In genomic region chr6:37006793-37007339, GRCh38 we compare ENCODE assay signal across 10 cellular contexts. TPM values are rescaled to one million over a fixed set of nuclear protein-coding genes. Genes with fewer than 3 reads are reported as not detected.
DNase-seq lines count a peak whose midpoint lies in the region; ATAC-seq and TF ChIP-seq lines count a peak whose summit lies in the region.
"Had no signal": no experiment of that assay in that cellular context is flagged by ENCODE, and none has a peak within 500 bp of the region (broad histone marks: within the 10 kb centered on the region; RNA-seq: fewer than 3 reads in every experiment).

No MANE protein-coding gene starts in this region.

- no peaks in the 10 kb centered on the region for H3K36me3 ChIP-seq in CD8-positive, alpha-beta memory T cell (ENCODE audit: insufficient read depth, low read length)
- no peaks in the 10 kb centered on the region for H3K36me3 ChIP-seq in hepatocyte (replicated peaks; ENCODE audit: insufficient read depth, low read depth)

- peak overlapping the region in 4 of 7 donors; percentile 65 to 80 (median 78) for H3K4me3 Mint-ChIP-seq in CD8-positive, alpha-beta memory T cell
- no peak overlapping the region for H3K4me3 Mint-ChIP-seq in nephron progenitor cell

- no peak overlapping the region for H3K27ac ChIP-seq in CD8-positive, alpha-beta memory T cell (ENCODE audit: low read depth, low read length)
- peak overlapping the region in 7 of 59 donors; percentile 1 to 26 (median 16) for H3K27ac ChIP-seq in dorsolateral prefrontal cortex
- no peak overlapping the region for H3K27ac ChIP-seq in hepatocyte

- no peaks in the 10 kb centered on the region for H3K9me3 ChIP-seq in CD8-positive, alpha-beta memory T cell (ENCODE audit: low read length)
- no peaks in the 10 kb centered on the region for H3K9me3 ChIP-seq in hepatocyte (ENCODE audit: low read depth)

- no peak overlapping the region for H3K4me3 ChIP-seq in CD8-positive, alpha-beta memory T cell (ENCODE audit: low read length)
- H3K4me3 ChIP-seq in dorsolateral prefrontal cortex (peak overlapping the region in 44 of 59 donors; percentile 0 to 61 (median 38)), hepatocyte (no peak overlapping the region)

- no peaks in the 10 kb centered on the region for H4K20me1 ChIP-seq in hepatocyte (ENCODE audit: insufficient read depth, poor library complexity, severe bottlenecking)

- no peak overlapping the region for H3K4me2 ChIP-seq in hepatocyte

- peaks cover 16% of the 10 kb centered on the region for H3K4me1 ChIP-seq in CD8-positive, alpha-beta memory T cell (ENCODE audit: insufficient read depth, low read length)
- H3K4me1 ChIP-seq in hepatocyte (ENCODE audit: insufficient read depth): no peaks in the 10 kb centered on the region

- H2AFZ ChIP-seq in hepatocyte: no peak overlapping the region

- H3K27me3 ChIP-seq in CD8-positive, alpha-beta memory T cell (ENCODE audit: insufficient read depth, low read length, poor library complexity, severe bottlenecking): no peaks in the 10 kb centered on the region
- H3K27me3 ChIP-seq in dorsolateral prefrontal cortex (no peaks in the 10 kb centered on the region), hepatocyte (no peaks in the 10 kb centered on the region)

- TF ChIP-seq POLR2A in GM18505 (IDR thresholded peaks at IDR 0.05; ENCODE audit: borderline replicate concordance, extremely low read depth, insufficient read depth, insufficient read length): no peak

- CTCF ChIA-PET in CD8-positive, alpha-beta memory T cell (lab: Charles Lee): interaction anchor here (1.0 to 3.3 kb wide), 8 partner anchors 11 to 203 kb away, joined by 3 to 21 read pairs (median 5); no protein-coding TSS in a partner anchor

- intact Hi-C loops in dorsolateral prefrontal cortex (cut with DNase I): no loop called here

- H3K9me3 Mint-ChIP-seq in CD8-positive, alpha-beta memory T cell: no peaks in the 10 kb centered on the region
- H3K9me3 Mint-ChIP-seq in nephron progenitor cell: no peaks in the 10 kb centered on the region

- H3K4me1 Mint-ChIP-seq in CD8-positive, alpha-beta memory T cell: peaks cover 9 to 29% (median 14%) of the 10 kb centered on the region in 3 donors
- H3K4me1 Mint-ChIP-seq in nephron progenitor cell: peaks cover 33% of the 10 kb centered on the region

- WGBS in hepatocyte (ENCODE audit: low lambda C conversion rate, missing lambda C conversion rate): 85% methylated on average over 5 of the region's 5 CpGs

- no peaks in the 10 kb centered on the region for H3K79me2 ChIP-seq in hepatocyte

- H3K36me3 Mint-ChIP-seq in CD8-positive, alpha-beta memory T cell: no peaks in the 10 kb centered on the region
- no peaks in the 10 kb centered on the region for H3K36me3 Mint-ChIP-seq in nephron progenitor cell (ENCODE audit: low read depth)

- TF ChIP-seq CTCF in dorsolateral prefrontal cortex (IDR thresholded peaks at IDR 0.05 in 54 of 56, conservative IDR thresholded peaks at IDR 0.05 in 2 of 56; ENCODE audit: low read depth in 1 of 56, partially characterized antibody in 56 of 56) (no peak), nephron progenitor cell (IDR thresholded peaks at IDR 0.05) (no peak), hepatocyte (IDR thresholded peaks at IDR 0.05; ENCODE audit: poor library complexity) (no peak)

- DNase-seq in CD8-positive, alpha-beta memory T cell: no peak
- DNase-seq in HT1080 (ENCODE audit: low read depth): peak; percentile 18
- no peak for DNase-seq in dorsolateral prefrontal cortex
- no peak for DNase-seq in nephron progenitor cell
- DNase-seq in amygdala (lab: John Stamatoyannopoulos, UW): no peak
- no peak for DNase-seq in hepatocyte (ENCODE audit: low spot score)
- DNase-seq: activated CD8-positive, alpha-beta memory T cell treated with anti-CD3 and anti-CD28 coated beads, Interleukin-2, amount 50 U/mL, for 48 hours; NCI-H1417 treated with DMSO at 0.1 percent for 48 hours had no signal

- no peaks in the 10 kb centered on the region for H3K9me2 ChIP-seq in hepatocyte (replicated peaks; ENCODE audit: insufficient read depth)

- peak overlapping the region in 6 of 8 donors; percentile 58 to 96 (median 82) for H3K27ac Mint-ChIP-seq in CD8-positive, alpha-beta memory T cell
- H3K27ac Mint-ChIP-seq in nephron progenitor cell: peak overlapping the region; percentile 23

- no peaks in the 10 kb centered on the region for H3K27me3 Mint-ChIP-seq in CD8-positive, alpha-beta memory T cell
- H3K27me3 Mint-ChIP-seq in nephron progenitor cell (ENCODE audit: low read depth, poor library complexity): peaks cover 29% of the 10 kb centered on the region

- POLR2A ChIA-PET in CD8-positive, alpha-beta memory T cell (lab: Charles Lee): interaction anchor here (0.6 to 1.2 kb wide), 3 partner anchors 11 to 164 kb away, joined by 3 to 4 read pairs (median 4); no protein-coding TSS in a partner anchor

- ATAC-seq in GM18505 (IDR thresholded peaks at IDR 0.05; ENCODE audit: unreplicated experiment) (no peak), HG02938 (IDR thresholded peaks at IDR 0.05; ENCODE audit: unreplicated experiment) (no peak)

RNA-seq across cellular contexts. Expression of gene FGD2, which starts 1.4 kb away (rescaled TPM):
- 1 to 10 TPM; 1.2 to 1.3 TPM for total RNA-seq in CD8-positive, alpha-beta memory T cell
- polyA plus RNA-seq in CD8-positive, alpha-beta memory T cell: 0.53 TPM
- total RNA-seq in HT1080 (2014; rRNA removed; shearing (Covaris generic)): 0.08 TPM in 1 of 2 replicates, not detected in the other
- not detected in 2 replicates for polyA plus RNA-seq in HT1080 (2015; cell fraction: cytosol; rRNA removed)
- polyA plus RNA-seq in HT1080 (2015; cell fraction: nucleus; rRNA removed): 0.06 TPM in 1 of 2 replicates, not detected in the other
- 10 to 100 TPM in 98 of 120 experiments, 1 to 10 TPM in 22; 5.1 to 40.1 (median 14.1) TPM for total RNA-seq in dorsolateral prefrontal cortex
- total RNA-seq in hepatocyte: 2.5 and 4.6 TPM in 2 replicates
- polyA plus RNA-seq in hepatocyte: 3.7 and 5.2 TPM in 2 replicates

RNA-seq across cellular contexts. Expression of gene MTCH1, which starts 20.9 kb away (rescaled TPM):
- total RNA-seq in CD8-positive, alpha-beta memory T cell: 100 to 1,000 TPM; 116 to 126 TPM
- polyA plus RNA-seq in CD8-positive, alpha-beta memory T cell: 81.1 TPM
- 263 and 264 TPM in 2 replicates for total RNA-seq in HT1080 (2014; rRNA removed; shearing (Covaris generic))
- 154 and 175 TPM in 2 replicates for polyA plus RNA-seq in HT1080 (2015; cell fraction: cytosol; rRNA removed)
- polyA plus RNA-seq in HT1080 (2015; cell fraction: nucleus; rRNA removed): 146 and 154 TPM in 2 replicates
- total RNA-seq in dorsolateral prefrontal cortex (100 to 1,000 TPM; 246 to 500 (median 376) TPM), hepatocyte (184 and 203 TPM in 2 replicates)
- 359 and 395 TPM in 2 replicates for polyA plus RNA-seq in hepatocyte

RNA-seq across cellular contexts. Expression of gene PI16, which starts 52.3 kb away (rescaled TPM):
- under 1 TPM; 0.20 to 0.37 TPM for total RNA-seq in CD8-positive, alpha-beta memory T cell
- 13.6 TPM for polyA plus RNA-seq in CD8-positive, alpha-beta memory T cell
- 0.08 TPM in 1 of 2 replicates, not detected in the other for total RNA-seq in HT1080 (2014; rRNA removed; shearing (Covaris generic))
- polyA plus RNA-seq in HT1080 (2015; cell fraction: cytosol; rRNA removed): 0.08 and 0.50 TPM in 2 replicates
- 0.46 and 0.47 TPM in 2 replicates for polyA plus RNA-seq in HT1080 (2015; cell fraction: nucleus; rRNA removed)
- total RNA-seq in dorsolateral prefrontal cortex (10 to 100 TPM in 99 of 120 experiments, 1 to 10 TPM in 21; 3.1 to 69.5 (median 16.1) TPM), hepatocyte (not detected in 2 replicates)
- polyA plus RNA-seq in hepatocyte: 0.28 TPM in 1 of 2 replicates, not detected in the other

Comparison
In these comparisons a context has a peak if more than half of its experiments do, and no peak if none do; other contexts are left out.
1. H3K4me3 ChIP-seq: peak in dorsolateral prefrontal cortex (44 of 59); none in CD8-positive, alpha-beta memory T cell (single experiment) and hepatocyte (single experiment).